Comparison of ENCODE assay signal across 21 cellular contexts in genomic region chr9:130424781-130425310, GRCh38.
"Had no signal": no experiment of that assay in that cellular context is flagged by ENCODE, and none has a peak within 500 bp of the region (broad histone marks: within the 10 kb centered on the region; RNA-seq: fewer than 3 reads in every experiment).

No MANE protein-coding gene starts in this region.

- DNase-seq: activated CD4-positive, alpha-beta T cell treated with anti-CD3 and anti-CD28 coated beads for 4 hours; activated CD4-positive, alpha-beta T cell treated with anti-CD3 and anti-CD28 coated beads, Interleukin-2, amount 50 U/mL, for 48 hours; activated CD8-positive, alpha-beta memory T cell treated with anti-CD3 and anti-CD28 coated beads, Interleukin-2, amount 10 ng/mL, durations not matched to agents 7 days and 5 days; activated effector memory CD4-positive, alpha-beta T cell treated with Interleukin-2 at 50 U/mL for 16 hours; activated naive CD4-positive, alpha-beta T cell; activated T-cell treated with anti-CD3 and anti-CD28 coated beads, Interleukin-2, amount 50 U/mL, for 24 hours; caudate nucleus; MG63; MV-4-11; NCI-H1092 treated with DMSO at 0.1 percent for 48 hours; NCI-H1417 treated with DMSO at 0.1 percent for 48 hours; NCI-H1694; NCI-H2081; NCI-H524; T-cell had no signal

- ATAC-seq: activated CD4-positive, CD25-positive, alpha-beta regulatory T cell treated with anti-CD3 and anti-CD28 coated beads, Interleukin-2, amount 50 U/mL, for 24 hours; activated CD8-positive, alpha-beta memory T cell treated with anti-CD3 and anti-CD28 coated beads, Interleukin-2, amount 10 ng/mL, durations not matched to agents 7 days and 5 days; T-cell had no signal

- H3K36me3 ChIP-seq: breast epithelium, MG63 had no signal

- H3K27ac Mint-ChIP-seq: activated CD8-positive, alpha-beta memory T cell treated with anti-CD3 and anti-CD28 coated beads, Interleukin-2, amount 10 ng/mL, durations not matched to agents 7 days and 5 days; activated naive CD4-positive, alpha-beta T cell treated with anti-CD3 and anti-CD28 coated beads, Interleukin-2, amount 50 U/mL, for 24 hours; activated T-cell treated with anti-CD3 and anti-CD28 coated beads, Interleukin-2, amount 50 U/mL, for 24 hours; activated T-helper 1 cell treated with anti-CD3 and anti-CD28 coated beads, Interleukin-12 subunit alpha, Interleukin-12 subunit beta, Interleukin-2, Interleukin-4 antibody, amounts not matched to agents 30 ng/mL and 10 ng/mL and 1 ng/mL, durations not matched to agents 14 hours and 24 hours and 36 hours; T-cell had no signal

- H3K4me3 ChIP-seq: breast epithelium, MG63, SK-N-MC had no signal

- H3K4me3 Mint-ChIP-seq: activated CD8-positive, alpha-beta memory T cell treated with anti-CD3 and anti-CD28 coated beads, Interleukin-2, amount 10 ng/mL, durations not matched to agents 7 days and 5 days; activated naive CD4-positive, alpha-beta T cell treated with anti-CD3 and anti-CD28 coated beads, Interleukin-2, amount 50 U/mL, for 24 hours; activated T-cell treated with anti-CD3 and anti-CD28 coated beads, Interleukin-2, amount 50 U/mL, for 24 hours; activated T-helper 1 cell treated with anti-CD3 and anti-CD28 coated beads, Interleukin-12 subunit alpha, Interleukin-12 subunit beta, Interleukin-2, Interleukin-4 antibody, amounts not matched to agents 30 ng/mL and 10 ng/mL and 1 ng/mL, durations not matched to agents 14 hours and 24 hours and 36 hours; T-cell had no signal

- H3K4me1 ChIP-seq: breast epithelium had no signal

- H3K27me3 ChIP-seq: breast epithelium, MG63 had no signal

- H3K36me3 Mint-ChIP-seq: activated CD8-positive, alpha-beta memory T cell treated with anti-CD3 and anti-CD28 coated beads, Interleukin-2, amount 10 ng/mL, durations not matched to agents 7 days and 5 days; activated naive CD4-positive, alpha-beta T cell treated with anti-CD3 and anti-CD28 coated beads, Interleukin-2, amount 50 U/mL, for 24 hours; T-cell had no signal

- FAIRE-seq: RCC 7860 had no signal

- H3K27ac ChIP-seq: breast epithelium, SK-N-MC had no signal

- H3K9me3 ChIP-seq: breast epithelium, MG63 had no signal

- H3K4me1 Mint-ChIP-seq: activated CD8-positive, alpha-beta memory T cell treated with anti-CD3 and anti-CD28 coated beads, Interleukin-2, amount 10 ng/mL, durations not matched to agents 7 days and 5 days; activated naive CD4-positive, alpha-beta T cell treated with anti-CD3 and anti-CD28 coated beads, Interleukin-2, amount 50 U/mL, for 24 hours; T-cell had no signal

- H3K27me3 Mint-ChIP-seq: activated naive CD4-positive, alpha-beta T cell treated with anti-CD3 and anti-CD28 coated beads, Interleukin-2, amount 50 U/mL, for 24 hours had no signal
